1 cellular context compared by ENCODE assay signal in genomic region chr17:35141681-35142466, GRCh38.
TF ChIP-seq lines count a peak whose summit lies in the region.

TSS of gene NLE1 (minus strand) at chr17:35142303. CDS start at chr17:35142275, 28 bp downstream.

TF ChIP-seq in HEK293, 187 proteins besides CTCF, POLR2A, EP300 and RAD21 (continued from another document and continues in another):
- peak; percentile 19 for TF ChIP-seq ZBTB11 (tag by site-specific recombination; conservative IDR thresholded peaks at IDR 0.05; ENCODE audit: low read depth)
- TF ChIP-seq OSR2 (tag by site-specific recombination; IDR thresholded peaks at IDR 0.05), result no peak
- TF ChIP-seq ZNF521 (tag by site-specific recombination; IDR thresholded peaks at IDR 0.05), result no peak
- no peak for TF ChIP-seq ZNF423 (tag by site-specific recombination; IDR thresholded peaks at IDR 0.05)
- TF ChIP-seq ZNF513 (tag by site-specific recombination; IDR thresholded peaks at IDR 0.05), result no peak
- TF ChIP-seq ZSCAN23 (tag by site-specific recombination; IDR thresholded peaks at IDR 0.05), result 0 out of 2 replicates have a peak, but pooled peaks have one; percentile 46
- TF ChIP-seq ZNF843 (tag by site-specific recombination; IDR thresholded peaks at IDR 0.05), result 0 out of 2 replicates have a peak, but pooled peaks have one; percentile 17
- TF ChIP-seq ZNF398 (tag by site-specific recombination; IDR thresholded peaks at IDR 0.05), result peak; percentile 68
- peak; percentile 87 for TF ChIP-seq ZBTB26 (tag by site-specific recombination; optimal IDR thresholded peaks at IDR 0.05)
- no peak for TF ChIP-seq ZNF280C (tag by site-specific recombination; IDR thresholded peaks at IDR 0.05)
- no peak for TF ChIP-seq ZNF473 (tag by site-specific recombination; IDR thresholded peaks at IDR 0.05)
- no peak for TF ChIP-seq SCRT1 (tag by site-specific recombination; IDR thresholded peaks at IDR 0.05; ENCODE audit: borderline replicate concordance)
- TF ChIP-seq ZNF184 (tag by site-specific recombination; IDR thresholded peaks at IDR 0.05), result no peak
- TF ChIP-seq ZNF548 (tag by site-specific recombination; IDR thresholded peaks at IDR 0.05), result no peak
- TF ChIP-seq ZNF791 (tag by site-specific recombination; IDR thresholded peaks at IDR 0.05), result no peak
- TF ChIP-seq ZNF580 (tag by site-specific recombination; IDR thresholded peaks at IDR 0.05), result no peak
- no peak for TF ChIP-seq ZNF747 (tag by site-specific recombination; IDR thresholded peaks at IDR 0.05)
- no peak for TF ChIP-seq ZNF140 (tag by site-specific recombination; IDR thresholded peaks at IDR 0.05)
- TF ChIP-seq ZNF558 (tag by site-specific recombination; IDR thresholded peaks at IDR 0.05), result 0 out of 2 replicates have a peak, but pooled peaks have one; percentile 13
- peak; percentile 94 for TF ChIP-seq ZNF660 (tag by site-specific recombination; IDR thresholded peaks at IDR 0.05)
- peak; percentile 69; the same call in 1 of the 2 replicates for TF ChIP-seq KLF17 (tag by site-specific recombination; IDR thresholded peaks at IDR 0.05)
- TF ChIP-seq ZNF670 (tag by site-specific recombination; IDR thresholded peaks at IDR 0.05; ENCODE audit: low read depth), result no peak
- no peak for TF ChIP-seq ZNF138 (tag by site-specific recombination; IDR thresholded peaks at IDR 0.05; ENCODE audit: borderline replicate concordance)
- TF ChIP-seq ZNF18 (tag by site-specific recombination; IDR thresholded peaks at IDR 0.05), result no peak
- TF ChIP-seq ZBTB8A (tag by site-specific recombination; IDR thresholded peaks at IDR 0.05), result peak; percentile 90
- TF ChIP-seq ZNF426 (tag by site-specific recombination; IDR thresholded peaks at IDR 0.05), result no peak
- no peak for TF ChIP-seq ZNF658 (tag by site-specific recombination; IDR thresholded peaks at IDR 0.05)
- peak; percentile 84 for TF ChIP-seq ZNF692 (tag by site-specific recombination; IDR thresholded peaks at IDR 0.05)
- no peak for TF ChIP-seq PRDM6 (tag by site-specific recombination; IDR thresholded peaks at IDR 0.05)
- peak; percentile 93 for TF ChIP-seq ZNF501 (tag by site-specific recombination; IDR thresholded peaks at IDR 0.05)
- no peak for TF ChIP-seq ZNF280D (tag by site-specific recombination; IDR thresholded peaks at IDR 0.05)
- no peak for TF ChIP-seq ZFP41 (tag by site-specific recombination; IDR thresholded peaks at IDR 0.05; ENCODE audit: borderline replicate concordance)
- no peak for TF ChIP-seq ZNF585B (tag by site-specific recombination; IDR thresholded peaks at IDR 0.05)
- peak; percentile 88 for TF ChIP-seq EGR2 (tag by site-specific recombination; IDR thresholded peaks at IDR 0.05; ENCODE audit: low read depth)
- TF ChIP-seq ZNF211 (tag by site-specific recombination; IDR thresholded peaks at IDR 0.05; ENCODE audit: low read depth), result no peak
- TF ChIP-seq ZEB2 (tag by site-specific recombination; IDR thresholded peaks at IDR 0.05), result peak; percentile 74
- TF ChIP-seq ZNF10 (tag by site-specific recombination; IDR thresholded peaks at IDR 0.05), result peak; percentile 41; the same call in 1 of the 2 replicates
